8 cellular contexts compared by ENCODE assay signal in the genomic region with DNA sequence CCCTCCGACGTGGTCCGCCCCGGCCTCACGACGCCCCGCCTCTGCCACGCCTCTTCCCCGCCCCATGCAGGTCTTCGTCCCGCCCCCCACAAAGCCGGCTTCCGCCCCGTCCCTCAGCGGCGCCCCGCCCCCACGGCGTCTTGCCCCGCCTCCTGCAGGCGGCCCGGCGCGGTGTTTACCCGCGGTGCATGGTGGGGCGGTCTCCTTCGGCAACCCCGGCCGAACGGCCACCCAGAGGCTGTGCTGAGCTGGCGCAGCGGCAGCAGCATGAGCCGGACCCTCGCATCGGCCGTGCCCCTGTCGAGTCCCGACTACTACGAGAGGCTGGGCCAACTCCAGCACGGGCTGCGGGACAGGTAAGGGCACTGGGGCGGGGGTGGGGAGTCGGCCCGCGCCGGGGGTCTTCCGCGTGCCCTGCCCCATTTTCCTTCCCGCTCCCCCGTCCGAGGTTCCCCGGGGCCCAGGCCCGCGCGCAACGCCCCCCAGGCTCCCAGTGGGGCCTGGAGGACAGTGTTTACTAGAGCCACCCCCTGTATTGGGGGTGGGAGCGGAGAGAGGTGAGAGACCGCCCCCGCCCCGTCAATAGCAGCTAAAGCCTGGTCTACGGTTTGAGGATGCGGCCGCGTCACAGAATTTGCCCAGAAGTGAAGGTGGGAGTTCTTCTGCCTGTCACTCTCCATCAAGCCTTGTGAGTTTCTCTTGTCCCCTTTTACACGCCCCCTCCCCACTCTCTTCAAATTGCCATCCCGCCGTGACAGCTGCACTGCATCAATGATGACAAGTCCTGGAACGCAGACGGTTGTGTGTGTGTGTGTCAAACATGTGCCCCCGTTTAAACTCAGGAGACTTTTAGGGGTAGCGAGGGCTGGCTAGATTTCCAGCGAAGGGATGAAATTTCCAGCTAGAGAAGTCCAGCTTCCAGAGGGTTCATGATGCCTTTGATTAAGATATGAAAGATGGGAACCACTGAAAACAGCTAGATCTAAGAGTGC. TPM values are rescaled to one million over a fixed set of nuclear protein-coding genes. Genes with fewer than 3 reads are reported as not detected.
DNase-seq lines count a peak whose midpoint lies in the region; ATAC-seq, FAIRE-seq and TF ChIP-seq lines count a peak whose summit lies in the region.

A gene with protein sequence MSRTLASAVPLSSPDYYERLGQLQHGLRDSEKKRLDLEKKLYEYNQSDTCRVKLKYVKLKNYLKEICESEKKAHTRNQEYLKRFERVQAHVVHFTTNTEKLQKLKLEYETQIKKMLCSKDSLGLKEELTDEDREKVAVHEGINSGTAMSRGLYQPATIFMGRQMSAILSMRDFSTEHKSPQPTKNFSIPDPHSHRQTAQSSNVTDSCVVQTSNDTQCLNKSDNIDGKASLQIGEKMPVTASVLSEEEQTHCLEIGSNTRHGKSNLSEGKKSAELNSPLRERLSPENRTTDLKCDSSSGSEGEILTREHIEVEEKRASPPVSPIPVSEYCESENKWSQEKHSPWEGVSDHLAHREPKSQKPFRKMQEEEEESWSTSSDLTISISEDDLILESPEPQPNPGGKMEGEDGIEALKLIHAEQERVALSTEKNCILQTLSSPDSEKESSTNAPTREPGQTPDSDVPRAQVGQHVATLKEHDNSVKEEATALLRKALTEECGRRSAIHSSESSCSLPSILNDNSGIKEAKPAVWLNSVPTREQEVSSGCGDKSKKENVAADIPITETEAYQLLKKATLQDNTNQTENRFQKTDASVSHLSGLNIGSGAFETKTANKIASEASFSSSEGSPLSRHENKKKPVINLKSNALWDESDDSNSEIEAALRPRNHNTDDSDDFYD (plus strand): TSS at position 234 of the 992 bp plus-strand sequence. CDS start 34 bp downstream, at position 268.

- POLR2A ChIA-PET in BJ (lab: Charles Lee), result interaction anchor here (0.6 kb wide), 1 partner anchor 489 kb away, joined by 4 read pairs; no protein-coding TSS in a partner anchor

- peak within 1 kb of the TSS; percentile 64 for H3K27ac ChIP-seq in colonic mucosa

- no peaks in the 10 kb centered on the region for H3K4me1 ChIP-seq in colonic mucosa

- peak within 1 kb of the TSS; percentile 85 to 86 for H3K9ac ChIP-seq in colonic mucosa (ENCODE audit: low read depth in 2 of 2, low read length in 2 of 2)

- CTCF ChIA-PET in BJ (lab: Yijun Ruan, JAX), result interaction anchor here (0.6 to 2.9 kb wide), 13 partner anchors 14 to 379 kb away, joined by 3 to 16 read pairs (median 3); no protein-coding TSS in a partner anchor

- FAIRE-seq in GM19239 (lab: Jason Lieb, UNC), result peak; percentile 93

- peak; percentile 29; the same call in 1 of the 2 replicates for TF ChIP-seq CTCF in BJ (IDR thresholded peaks at IDR 0.05; ENCODE audit: insufficient read depth, low read depth, low read length)
- peak; percentile 19 for TF ChIP-seq CTCF in colonic mucosa (IDR thresholded peaks at IDR 0.05)

- no peaks in the 10 kb centered on the region for H3K9me3 ChIP-seq in colonic mucosa

- H3K27me3 ChIP-seq in BJ (ENCODE audit: control insufficient read depth, insufficient read depth, low read length) (no peaks in the 10 kb centered on the region), colonic mucosa (no peaks in the 10 kb centered on the region)

- intact Hi-C loops in colonic mucosa (cut with DNase I), result no loop called here

- ATAC-seq in HG03457 (IDR thresholded peaks at IDR 0.05; ENCODE audit: unreplicated experiment) (peak; percentile 97), left lobe of liver (peak; percentile 98)

- peak within 1 kb of the TSS; percentile 97 for H3K4me3 ChIP-seq in BJ (ENCODE audit: low read depth, low read length)
- peak within 1 kb of the TSS; percentile 89 for H3K4me3 ChIP-seq in colonic mucosa

- peak; percentile 59 for DNase-seq in BJ (ENCODE audit: low read depth)
- DNase-seq in GM19239 (ENCODE audit: insufficient read length, low spot score), result peak; percentile 84
- peak; percentile 88 to 95 for DNase-seq in NCI-H524 (lab: John Stamatoyannopoulos, UW)
- peak; percentile 97 to 98 for DNase-seq in activated CD4-positive, alpha-beta T cell treated with anti-CD3 and anti-CD28 coated beads for 4 hours
- peak; percentile 98 for DNase-seq in colonic mucosa
- peak; percentile 98 for DNase-seq in left lobe of liver (ENCODE audit: low spot score)
- DNase-seq in stimulated activated CD4-positive, alpha-beta T cell treated with anti-CD3 and anti-CD28 coated beads, Interleukin-2, amount 100 ng/mL, for 4 hours (ENCODE audit: low read depth), result peak; percentile 96

- no peaks in the 10 kb centered on the region for H3K36me3 ChIP-seq in BJ (ENCODE audit: control insufficient read depth, insufficient read depth, low read length)
- no peaks in the 10 kb centered on the region for H3K36me3 ChIP-seq in colonic mucosa

RNA-seq across cellular contexts. Expression of the gene that starts here (rescaled TPM):
- polyA plus RNA-seq in BJ (2011; rRNA removed), result 13.6 and 22.8 TPM in 2 replicates
- 5.6 and 6.2 TPM in 2 replicates for polyA minus RNA-seq in BJ (2011; rRNA and poly(A)+ RNA removed)
- total RNA-seq in colonic mucosa (10 to 100 TPM in 1 of 2 donors, 1 to 10 TPM in 1; 6.3 to 17.1 TPM), left lobe of liver (6.8 TPM)

Comparison
In these comparisons a context has a peak if more than half of its experiments do, and no peak if none do; other contexts are left out.
1. Peak in every context shown above with its lines: DNase-seq, ATAC-seq, H3K4me3 ChIP-seq and H3K27ac ChIP-seq.